Comparison of ENCODE assay signal across 1 cellular context in genomic region chr1:22261580-22261979, GRCh38.
TF ChIP-seq lines count a peak whose summit lies in the region.

No MANE protein-coding gene starts in this region.

TF ChIP-seq in GM23338, 12 proteins besides CTCF, POLR2A, EP300 and RAD21 (continued from another document):
- TF ChIP-seq ZNF462 (CRISPR knock-in tag; IDR thresholded peaks at IDR 0.05) (no peak), JUNB (IDR thresholded peaks at IDR 0.05; ENCODE audit: unreplicated experiment) (no peak), EZH2 (IDR thresholded peaks at IDR 0.05; ENCODE audit: low read depth, unreplicated experiment) (no peak), REST (IDR thresholded peaks at IDR 0.05; ENCODE audit: unreplicated experiment) (no peak), EZH2phosphoT487 (IDR thresholded peaks at IDR 0.05; ENCODE audit: unreplicated experiment) (no peak), ZNF331 (CRISPR knock-in tag; IDR thresholded peaks at IDR 0.05; ENCODE audit: low read depth) (no peak), NANOG (IDR thresholded peaks at IDR 0.05; ENCODE audit: borderline replicate concordance) (no peak), ZNF114 (CRISPR knock-in tag; IDR thresholded peaks at IDR 0.05) (no peak), STAT1 (IDR thresholded peaks at IDR 0.05; ENCODE audit: unreplicated experiment) (no peak), CREB1 (CRISPR knock-in tag; IDR thresholded peaks at IDR 0.05; ENCODE audit: low read depth) (no peak)
- TF ChIP-seq, protein P1, sequence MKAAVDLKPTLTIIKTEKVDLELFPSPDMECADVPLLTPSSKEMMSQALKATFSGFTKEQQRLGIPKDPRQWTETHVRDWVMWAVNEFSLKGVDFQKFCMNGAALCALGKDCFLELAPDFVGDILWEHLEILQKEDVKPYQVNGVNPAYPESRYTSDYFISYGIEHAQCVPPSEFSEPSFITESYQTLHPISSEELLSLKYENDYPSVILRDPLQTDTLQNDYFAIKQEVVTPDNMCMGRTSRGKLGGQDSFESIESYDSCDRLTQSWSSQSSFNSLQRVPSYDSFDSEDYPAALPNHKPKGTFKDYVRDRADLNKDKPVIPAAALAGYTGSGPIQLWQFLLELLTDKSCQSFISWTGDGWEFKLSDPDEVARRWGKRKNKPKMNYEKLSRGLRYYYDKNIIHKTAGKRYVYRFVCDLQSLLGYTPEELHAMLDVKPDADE (IDR thresholded peaks at IDR 0.05) = no peak
